21 cellular contexts compared by ENCODE assay signal in genomic region chr9:83656952-83657351, GRCh38. TPM values are rescaled to one million over a fixed set of nuclear protein-coding genes. Genes with fewer than 3 reads are reported as not detected.
DNase-seq lines count a peak whose midpoint lies in the region; ATAC-seq and TF ChIP-seq lines count a peak whose summit lies in the region.
"Had no signal": no experiment of that assay in that cellular context is flagged by ENCODE, and none has a peak within 500 bp of the region (broad histone marks: within the 10 kb centered on the region; RNA-seq: fewer than 3 reads in every experiment).

No MANE protein-coding gene starts in this region.

- peak; percentile 69 for ATAC-seq in GM18873 (IDR thresholded peaks at IDR 0.05; ENCODE audit: low FRiP score, unreplicated experiment)
- peak; percentile 44 for ATAC-seq in GM21619 (IDR thresholded peaks at IDR 0.05; ENCODE audit: unreplicated experiment)
- peak; percentile 59 for ATAC-seq in HG03520 (IDR thresholded peaks at IDR 0.05; ENCODE audit: unreplicated experiment)
- ATAC-seq: PC-3 had no signal

- no peaks in the 10 kb centered on the region for H3K4me1 ChIP-seq in effector memory CD4-positive, alpha-beta T cell (ENCODE audit: control insufficient read depth, insufficient read depth, low read length, poor library complexity, severe bottlenecking)
- H3K4me1 ChIP-seq in CD8-positive, alpha-beta memory T cell (ENCODE audit: insufficient read depth, low read length): no peaks in the 10 kb centered on the region
- H3K4me1 ChIP-seq: BE2C, SJSA1 had no signal

- TF ChIP-seq CTCF in GM10266 (IDR thresholded peaks at IDR 0.05; ENCODE audit: control insufficient read depth, insufficient read depth, low read depth, missing control alignments): no peak

- no peaks in the 10 kb centered on the region for H3K4me1 Mint-ChIP-seq in CD8-positive, alpha-beta memory T cell
- H3K4me1 Mint-ChIP-seq: CD4-positive, alpha-beta memory T cell had no signal

- CTCF ChIA-PET in CD8-positive, alpha-beta memory T cell (lab: Charles Lee): no interaction called here

- POLR2A ChIA-PET in CD8-positive, alpha-beta memory T cell (lab: Charles Lee): no interaction called here

- no peaks in the 10 kb centered on the region for H3K27me3 Mint-ChIP-seq in CD8-positive, alpha-beta memory T cell
- H3K27me3 Mint-ChIP-seq: CD4-positive, alpha-beta memory T cell had no signal

- H3K4me3 ChIP-seq in effector memory CD4-positive, alpha-beta T cell (ENCODE audit: insufficient read depth, low read depth, low read length, poor library complexity, severe bottlenecking): no peak overlapping the region
- no peak overlapping the region for H3K4me3 ChIP-seq in CD8-positive, alpha-beta memory T cell (ENCODE audit: low read length)
- H3K4me3 ChIP-seq: SJSA1 had no signal

- no peak for DNase-seq in effector memory CD4-positive, alpha-beta T cell
- DNase-seq in GM10266 (ENCODE audit: extremely low spot score) (no peak), HK-2 (ENCODE audit: unreplicated experiment) (no peak)
- no peak for DNase-seq in CD8-positive, alpha-beta memory T cell
- DNase-seq: BE2C; CD4-positive, alpha-beta memory T cell; DND-41; GF-D8; H7; KG1; NCI-H1048; NCI-H146; NCI-H2107; NCI-H226; NCI-H526 treated with DMSO at 0.1 percent for 48 hours; NK-92 treated with Interleukin-12 subunit alpha and Interleukin-12 subunit beta, amount 100 ng/mL, for 24 hours; PC-3 had no signal

- H3K4me3 Mint-ChIP-seq in CD8-positive, alpha-beta memory T cell: no peak overlapping the region
- H3K4me3 Mint-ChIP-seq: CD4-positive, alpha-beta memory T cell had no signal

- no peaks in the 10 kb centered on the region for H3K9me3 Mint-ChIP-seq in CD8-positive, alpha-beta memory T cell

- H3K9me3 ChIP-seq in effector memory CD4-positive, alpha-beta T cell (ENCODE audit: control insufficient read depth, low read length): no peaks in the 10 kb centered on the region
- H3K9me3 ChIP-seq in CD8-positive, alpha-beta memory T cell (ENCODE audit: low read length): no peaks in the 10 kb centered on the region
- H3K9me3 ChIP-seq: BE2C, SJSA1 had no signal

- no peak overlapping the region for H3K27ac ChIP-seq in effector memory CD4-positive, alpha-beta T cell (ENCODE audit: insufficient read depth, low read length, poor library complexity, severe bottlenecking)
- no peak overlapping the region for H3K27ac ChIP-seq in CD8-positive, alpha-beta memory T cell (ENCODE audit: low read depth, low read length)
- H3K27ac ChIP-seq: SJSA1 had no signal

- H3K27ac Mint-ChIP-seq in CD8-positive, alpha-beta memory T cell: no peak overlapping the region

- peaks cover 20 to 58% (median 21%) of the 10 kb centered on the region in 3 donors for H3K36me3 Mint-ChIP-seq in CD8-positive, alpha-beta memory T cell

- no peaks in the 10 kb centered on the region for H3K27me3 ChIP-seq in effector memory CD4-positive, alpha-beta T cell (replicated peaks; ENCODE audit: control insufficient read depth, insufficient read depth, low read length, poor library complexity, severe bottlenecking)
- H3K27me3 ChIP-seq in CD8-positive, alpha-beta memory T cell (ENCODE audit: insufficient read depth, low read length, poor library complexity, severe bottlenecking): no peaks in the 10 kb centered on the region
- H3K27me3 ChIP-seq: BE2C, SJSA1 had no signal

- peaks cover 65% of the 10 kb centered on the region for H3K36me3 ChIP-seq in effector memory CD4-positive, alpha-beta T cell (ENCODE audit: control insufficient read depth, insufficient read depth, low read length)
- peaks cover 43% of the 10 kb centered on the region for H3K36me3 ChIP-seq in CD8-positive, alpha-beta memory T cell (ENCODE audit: insufficient read depth, low read length)

RNA-seq across cellular contexts. Expression of gene IDNK, which starts 34.0 kb away (rescaled TPM):
- 1 to 10 TPM; 5.9 to 6.3 TPM for total RNA-seq in CD8-positive, alpha-beta memory T cell
- polyA plus RNA-seq in CD8-positive, alpha-beta memory T cell: 16.9 TPM

RNA-seq across cellular contexts. Expression of gene UBQLN1, which starts 50.8 kb away (rescaled TPM):
- total RNA-seq in CD8-positive, alpha-beta memory T cell: 100 to 1,000 TPM in 1 of 2 experiments, 10 to 100 TPM in 1; 95.1 to 101 TPM
- polyA plus RNA-seq in CD8-positive, alpha-beta memory T cell: 76.6 TPM
